Comparison of ENCODE assay signal across 13 cellular contexts in genomic region chr7:2526659-2527504, GRCh38. TPM values are rescaled to one million over a fixed set of nuclear protein-coding genes. Genes with fewer than 3 reads are reported as not detected.
DNase-seq lines count a peak whose midpoint lies in the region; ATAC-seq and TF ChIP-seq lines count a peak whose summit lies in the region.
"Had no signal": no experiment of that assay in that cellular context is flagged by ENCODE, and none has a peak within 500 bp of the region (broad histone marks: within the 10 kb centered on the region; RNA-seq: fewer than 3 reads in every experiment).

No MANE protein-coding gene starts in this region.

- intact Hi-C loops in esophagus squamous epithelium (cut with DNase I), result no loop called here

- H3K27ac ChIP-seq in esophagus squamous epithelium (peak overlapping the region; percentile 33 to 88 (median 66)), smooth muscle cell (ENCODE audit: low read depth) (peak overlapping the region; percentile 38)

- peak overlapping the region; percentile 69 for H3K4me2 ChIP-seq in smooth muscle cell

- TF ChIP-seq POLR2A in esophagus squamous epithelium (IDR thresholded peaks at IDR 0.05), result no peak

- H3K36me3 ChIP-seq in esophagus squamous epithelium (peaks cover 0 to 29% (median 6%) of the 10 kb centered on the region in 3 donors), smooth muscle cell (ENCODE audit: low read depth) (no peaks in the 10 kb centered on the region)

- H2AFZ ChIP-seq in smooth muscle cell (ENCODE audit: low read depth), result no peak overlapping the region

- ATAC-seq in HG03159 (IDR thresholded peaks at IDR 0.05; ENCODE audit: unreplicated experiment) (no peak), GM19351 (IDR thresholded peaks at IDR 0.05; ENCODE audit: unreplicated experiment) (no peak), HG03442 (IDR thresholded peaks at IDR 0.05; ENCODE audit: unreplicated experiment) (no peak)
- ATAC-seq: stimulated activated naive CD8-positive, alpha-beta T cell treated with anti-CD3 and anti-CD28 coated beads, Interleukin-15, amount 100 ng/mL, for 72 hours had no signal

- WGBS in esophagus squamous epithelium, 2 donors, result 76% methylated on average over 5 of the region's 40 CpGs; no CpG with 5 or more reads in 1 of the 2 donors
- 93% methylated on average over 31 of the region's 40 CpGs for WGBS in smooth muscle cell (ENCODE audit: low lambda C conversion rate)

- peaks cover 74% of the 10 kb centered on the region for H4K20me1 ChIP-seq in smooth muscle cell (ENCODE audit: low read depth)

- no peaks in the 10 kb centered on the region for H3K9me3 ChIP-seq in esophagus squamous epithelium
- no peaks in the 10 kb centered on the region for H3K9me3 ChIP-seq in smooth muscle cell (replicated peaks; ENCODE audit: low read depth)

- H3K4me3 ChIP-seq in esophagus squamous epithelium (no peak overlapping the region), smooth muscle cell (no peak overlapping the region)

- peaks cover 36% of the 10 kb centered on the region for H3F3A ChIP-seq in smooth muscle cell (ENCODE audit: low read depth)

- peak; percentile 90 for DNase-seq in NCI-H510A treated with DMSO at 0.1 percent for 48 hours (lab: John Stamatoyannopoulos, UW)
- no peak for DNase-seq in NCI-H510A (lab: John Stamatoyannopoulos, UW)
- peak; percentile 51 for DNase-seq in NCI-H69 (lab: John Stamatoyannopoulos, UW)
- DNase-seq in esophagus squamous epithelium (lab: John Stamatoyannopoulos, UW), result no peak
- no peak for DNase-seq in smooth muscle cell (lab: John Stamatoyannopoulos, UW; ENCODE audit: unreplicated experiment)
- DNase-seq: DND-41; islet precursor cell; stimulated activated CD4-positive, alpha-beta T cell treated with anti-CD3 and anti-CD28 coated beads, Interleukin-1b, Interleukin-23, amount 100 ng/mL, for 48 hours had no signal

- no peak overlapping the region for H3K9ac ChIP-seq in smooth muscle cell (ENCODE audit: low read depth)

- H3K79me2 ChIP-seq in smooth muscle cell (ENCODE audit: low read depth), result peaks cover 27% of the 10 kb centered on the region

- TF ChIP-seq CTCF in esophagus squamous epithelium (IDR thresholded peaks at IDR 0.05) (no peak), smooth muscle cell (IDR thresholded peaks at IDR 0.05; ENCODE audit: borderline replicate concordance, insufficient read depth, poor library complexity, severe bottlenecking) (no peak)

- H3K27me3 ChIP-seq in esophagus squamous epithelium (peaks cover 0 to 98% (median 3%) of the 10 kb centered on the region in 4 donors), smooth muscle cell (ENCODE audit: low read depth) (no peaks in the 10 kb centered on the region)

- H3K4me1 ChIP-seq in esophagus squamous epithelium (peaks cover 89 to 100% (median 93%) of the 10 kb centered on the region in 3 donors), smooth muscle cell (ENCODE audit: low read depth) (peaks cover 59% of the 10 kb centered on the region)

RNA-seq across cellular contexts. Expression of gene LFNG, which starts 7.3 kb away (rescaled TPM):
- total RNA-seq in esophagus squamous epithelium (10 to 100 TPM in 3 of 4 donors, 1 to 10 TPM in 1; 6.1 to 17.2 (median 11.9) TPM), smooth muscle cell (9.8 and 19.5 TPM in 2 replicates)
- polyA plus RNA-seq in smooth muscle cell, result 6.0 and 7.9 TPM in 2 replicates

RNA-seq across cellular contexts. Expression of gene BRAT1, which starts 28.4 kb away (rescaled TPM):
- 10 to 100 TPM; 15.5 to 28.3 (median 22.8) TPM for total RNA-seq in esophagus squamous epithelium
- total RNA-seq in smooth muscle cell, result 11.2 and 16.8 TPM in 2 replicates
- 32.4 and 43.6 TPM in 2 replicates for polyA plus RNA-seq in smooth muscle cell

RNA-seq across cellular contexts. Expression of gene IQCE, which starts 31.9 kb away (rescaled TPM):
- total RNA-seq in esophagus squamous epithelium (10 to 100 TPM in 1 of 4 donors, 1 to 10 TPM in 3; 4.5 to 10.6 (median 6.3) TPM), smooth muscle cell (12.7 and 15.0 TPM in 2 replicates)
- polyA plus RNA-seq in smooth muscle cell, result 5.8 and 16.3 TPM in 2 replicates

RNA-seq across cellular contexts. Expression of gene GRIFIN, which starts 50.7 kb away (rescaled TPM):
- total RNA-seq in esophagus squamous epithelium (not detected), smooth muscle cell (not detected in 2 replicates)
- polyA plus RNA-seq in smooth muscle cell, result not detected in 2 replicates
- total RNA-seq: MCF 10A had no signal

Comparison
In these comparisons a context has a peak if more than half of its experiments do, and no peak if none do; other contexts are left out.
1. DNase-seq: peak in NCI-H510A treated with DMSO at 0.1 percent for 48 hours (single experiment) and NCI-H69 (single experiment); none in NCI-H510A (single experiment), esophagus squamous epithelium (single experiment) and smooth muscle cell (single experiment).